12 cellular contexts compared by ENCODE assay signal in genomic region chr1:151175036-151175741, GRCh38. TPM values are rescaled to one million over a fixed set of nuclear protein-coding genes. Genes with fewer than 3 reads are reported as not detected.
DNase-seq lines count a peak whose midpoint lies in the region; ATAC-seq lines count a peak whose summit lies in the region.
"Had no signal": no experiment of that assay in that cellular context is flagged by ENCODE, and none has a peak within 500 bp of the region (broad histone marks: within the 10 kb centered on the region; RNA-seq: fewer than 3 reads in every experiment).

No MANE protein-coding gene starts in this region.

- no peaks in the 10 kb centered on the region for H3K27me3 Mint-ChIP-seq in activated T-cell treated with anti-CD3 and anti-CD28 coated beads, Interleukin-2, amount 50 U/mL, for 24 hours

- no peaks in the 10 kb centered on the region for H3K27me3 ChIP-seq in skeletal muscle tissue (ENCODE audit: control insufficient read depth in 3 of 3, insufficient read depth in 3 of 3, low read length in 3 of 3)

- DNase-seq in activated T-cell treated with anti-CD3 and anti-CD28 coated beads, Interleukin-2, amount 50 U/mL, for 24 hours, result no peak
- no peak for DNase-seq in activated T-cell treated with anti-CD3 and anti-CD28 coated beads, Interleukin-2, amount 50 U/mL, for 48 hours
- DNase-seq in caudate nucleus (lab: John Stamatoyannopoulos, UW), result peak in 54 of 61 donors; percentile 9 to 86 (median 60)
- DNase-seq in inferior parietal cortex (ENCODE audit: extremely low spot score), result peak; percentile 67
- DNase-seq in central memory CD4-positive, alpha-beta T cell, result no peak
- no peak for DNase-seq in GM03348 (ENCODE audit: low spot score)
- DNase-seq: HFFc6, natural killer cell, NCI-H2171 had no signal

- H3K4me3 ChIP-seq in skeletal muscle tissue (ENCODE audit: low read length in 3 of 3), result peak overlapping the region; percentile 68 to 90 (median 90)

- peak overlapping the region; percentile 80 to 92 (median 90) for H3K9ac ChIP-seq in skeletal muscle tissue (ENCODE audit: low read depth in 1 of 3, low read length in 3 of 3)

- no peak overlapping the region for H3K4me3 Mint-ChIP-seq in activated T-cell treated with anti-CD3 and anti-CD28 coated beads, Interleukin-2, amount 50 U/mL, for 24 hours
- H3K4me3 Mint-ChIP-seq: HFFc6, natural killer cell had no signal

- no peaks in the 10 kb centered on the region for H3K9me3 Mint-ChIP-seq in activated T-cell treated with anti-CD3 and anti-CD28 coated beads, Interleukin-2, amount 50 U/mL, for 24 hours
- H3K9me3 Mint-ChIP-seq: HFFc6, natural killer cell had no signal

- no peaks in the 10 kb centered on the region for H3K9me3 ChIP-seq in skeletal muscle tissue (ENCODE audit: control insufficient read depth in 3 of 3, low read length in 3 of 3)

- H3K27ac Mint-ChIP-seq in activated T-cell treated with anti-CD3 and anti-CD28 coated beads, Interleukin-2, amount 50 U/mL, for 24 hours, result peak overlapping the region; percentile 75

- no peak for ATAC-seq in GM18907 (IDR thresholded peaks at IDR 0.05; ENCODE audit: unreplicated experiment)

- H3K4me1 Mint-ChIP-seq in activated T-cell treated with anti-CD3 and anti-CD28 coated beads, Interleukin-2, amount 50 U/mL, for 24 hours (ENCODE audit: low read depth), result no peaks in the 10 kb centered on the region

- H3K27ac ChIP-seq in caudate nucleus (ENCODE audit: low read depth, low read length) (peak overlapping the region; percentile 71), skeletal muscle tissue (ENCODE audit: low read depth, low read length) (peak overlapping the region; percentile 90)

- H3K36me3 ChIP-seq in skeletal muscle tissue (ENCODE audit: control insufficient read depth in 3 of 3, insufficient read depth in 3 of 3, low read length in 3 of 3), result peaks cover 48 to 60% (median 48%) of the 10 kb centered on the region in 3 donors

- peaks cover 27 to 40% (median 36%) of the 10 kb centered on the region in 3 donors for H3K4me1 ChIP-seq in skeletal muscle tissue (ENCODE audit: control insufficient read depth in 3 of 3, insufficient read depth in 3 of 3, low read length in 3 of 3)

- H3K36me3 Mint-ChIP-seq in activated T-cell treated with anti-CD3 and anti-CD28 coated beads, Interleukin-2, amount 50 U/mL, for 24 hours (ENCODE audit: low read depth), result peaks cover 87% of the 10 kb centered on the region

RNA-seq across cellular contexts. Expression of gene TMOD4, which starts 0.6 kb away (rescaled TPM):
- 50.6 TPM for total RNA-seq in skeletal muscle tissue
- total RNA-seq: glomerular endothelial cell had no signal

RNA-seq across cellular contexts. Expression of gene SCNM1, which starts 9.2 kb away (rescaled TPM):
- total RNA-seq in skeletal muscle tissue, result 24.5 TPM

RNA-seq across cellular contexts. Expression of gene LYSMD1, which starts 9.5 kb away (rescaled TPM):
- total RNA-seq in skeletal muscle tissue, result 9.9 TPM

RNA-seq across cellular contexts. Expression of gene VPS72, which starts 14.8 kb away (rescaled TPM):
- total RNA-seq in skeletal muscle tissue, result 35.0 TPM

RNA-seq across cellular contexts. Expression of gene TNFAIP8L2, which starts 18.7 kb away (rescaled TPM):
- 4.2 TPM for total RNA-seq in skeletal muscle tissue
- total RNA-seq: glomerular endothelial cell, HFFc6 had no signal

Comparison
In these comparisons a context has a peak if more than half of its experiments do, and no peak if none do; other contexts are left out.
1. DNase-seq: peak in caudate nucleus (54 of 61) and inferior parietal cortex (single experiment); none in activated T-cell treated with anti-CD3 and anti-CD28 coated beads, Interleukin-2, amount 50 U/mL, for 24 hours (single experiment), activated T-cell treated with anti-CD3 and anti-CD28 coated beads, Interleukin-2, amount 50 U/mL, for 48 hours (0 of 2), central memory CD4-positive, alpha-beta T cell (single experiment) and GM03348 (single experiment).